In genomic region chr9:5910413-5911057, GRCh38 we compare ENCODE assay signal across 19 cellular contexts. TPM values are rescaled to one million over a fixed set of nuclear protein-coding genes. Genes with fewer than 3 reads are reported as not detected.
DNase-seq lines count a peak whose midpoint lies in the region; ATAC-seq, FAIRE-seq and TF ChIP-seq lines count a peak whose summit lies in the region.
"Had no signal": no experiment of that assay in that cellular context is flagged by ENCODE, and none has a peak within 500 bp of the region (broad histone marks: within the 10 kb centered on the region; RNA-seq: fewer than 3 reads in every experiment).

No MANE protein-coding gene starts in this region.

- DNase-seq in activated CD4-positive, alpha-beta T cell treated with anti-CD3 and anti-CD28 coated beads, Interleukin-2, amount 10 ng/mL, durations not matched to agents 24 days and 14 days = no peak
- DNase-seq in activated CD4-positive, alpha-beta T cell treated with anti-CD3 and anti-CD28 coated beads for 4 hours = no peak
- DNase-seq in activated T-cell treated with anti-CD3 and anti-CD28 coated beads, Interleukin-2, amount 50 U/mL, for 72 hours = peak; percentile 34 to 51
- peak; percentile 37 for DNase-seq in fibroblast of mammary gland (ENCODE audit: low read depth)
- no peak for DNase-seq in ecto neural progenitor cell (ENCODE audit: low spot score)
- DNase-seq in GM12891 (ENCODE audit: insufficient read length, low spot score) = no peak
- DNase-seq: colonic mucosa, head of caudate nucleus, islet precursor cell, NCI-H2081 treated with DMSO at 0.1 percent for 48 hours, NCI-H510A treated with DMSO at 0.1 percent for 48 hours, PC-9 had no signal

- intact Hi-C loops in activated CD4-positive, alpha-beta T cell treated with anti-CD3 and anti-CD28 coated beads, Interleukin-2, amount 10 ng/mL, durations not matched to agents 24 days and 14 days (cut with micrococcal nuclease) = loop anchor here (2.0 to 5.0 kb wide), 2 partner anchors 37 to 60 kb away; no protein-coding TSS in a partner anchor

- H3K27me3 Mint-ChIP-seq in activated CD4-positive, alpha-beta T cell treated with anti-CD3 and anti-CD28 coated beads, Interleukin-2, amount 10 ng/mL, durations not matched to agents 24 days and 14 days = no peaks in the 10 kb centered on the region
- H3K27me3 Mint-ChIP-seq in activated T-cell treated with anti-CD3 and anti-CD28 coated beads, Interleukin-2, amount 50 U/mL, for 72 hours (ENCODE audit: low read depth) = no peaks in the 10 kb centered on the region

- H3K27ac Mint-ChIP-seq in activated CD4-positive, alpha-beta T cell treated with anti-CD3 and anti-CD28 coated beads, Interleukin-2, amount 10 ng/mL, durations not matched to agents 24 days and 14 days = peak overlapping the region; percentile 68
- peak overlapping the region; percentile 90 for H3K27ac Mint-ChIP-seq in activated T-cell treated with anti-CD3 and anti-CD28 coated beads, Interleukin-2, amount 50 U/mL, for 72 hours

- TF ChIP-seq CTCF in fibroblast of mammary gland (conservative IDR thresholded peaks at IDR 0.05; ENCODE audit: control insufficient read depth, insufficient read depth, low read depth, low read length) = no peak

- TF ChIP-seq POLR2A in GM12891 (IDR thresholded peaks at IDR 0.05; ENCODE audit: low read depth, low read length) = no peak

- H3K4me3 Mint-ChIP-seq in activated CD4-positive, alpha-beta T cell treated with anti-CD3 and anti-CD28 coated beads, Interleukin-2, amount 10 ng/mL, durations not matched to agents 24 days and 14 days = peak overlapping the region; percentile 27
- peak overlapping the region; percentile 58 to 74 for H3K4me3 Mint-ChIP-seq in activated T-cell treated with anti-CD3 and anti-CD28 coated beads, Interleukin-2, amount 50 U/mL, for 72 hours
- H3K4me3 Mint-ChIP-seq: neural crest cell had no signal

- no peak for TF ChIP-seq EP300 in Ishikawa (IDR thresholded peaks at IDR 0.05; ENCODE audit: borderline replicate concordance)

- H3K4me1 Mint-ChIP-seq in activated CD4-positive, alpha-beta T cell treated with anti-CD3 and anti-CD28 coated beads, Interleukin-2, amount 10 ng/mL, durations not matched to agents 24 days and 14 days = peaks cover 15% of the 10 kb centered on the region
- H3K4me1 Mint-ChIP-seq in activated T-cell treated with anti-CD3 and anti-CD28 coated beads, Interleukin-2, amount 50 U/mL, for 72 hours (ENCODE audit: low read depth) = peaks cover 29% of the 10 kb centered on the region
- H3K4me1 Mint-ChIP-seq: neural crest cell had no signal

- peak; percentile 78 to 82 for ATAC-seq in activated T-cell treated with anti-CD3 and anti-CD28 coated beads, Interleukin-2, amount 50 U/mL, for 72 hours (replicated peaks in 1 of 2)
- ATAC-seq in HG03460 (IDR thresholded peaks at IDR 0.05; ENCODE audit: unreplicated experiment) = no peak
- ATAC-seq: A549 had no signal

- TF ChIP-seq RAD21 in Ishikawa (IDR thresholded peaks at IDR 0.05; ENCODE audit: low read depth) = no peak

- H3K4me3 ChIP-seq in fibroblast of mammary gland (ENCODE audit: control insufficient read depth, low read depth, low read length) = no peak overlapping the region
- H3K4me3 ChIP-seq: A549, ascending aorta, colonic mucosa, PC-9 had no signal

- FAIRE-seq in GM12891 (lab: Jason Lieb, UNC) = no peak

- no peaks in the 10 kb centered on the region for H3K9me3 Mint-ChIP-seq in activated CD4-positive, alpha-beta T cell treated with anti-CD3 and anti-CD28 coated beads, Interleukin-2, amount 10 ng/mL, durations not matched to agents 24 days and 14 days
- no peaks in the 10 kb centered on the region for H3K9me3 Mint-ChIP-seq in activated T-cell treated with anti-CD3 and anti-CD28 coated beads, Interleukin-2, amount 50 U/mL, for 72 hours
- H3K9me3 Mint-ChIP-seq: neural crest cell had no signal

- peaks cover 19% of the 10 kb centered on the region for H3K36me3 Mint-ChIP-seq in activated CD4-positive, alpha-beta T cell treated with anti-CD3 and anti-CD28 coated beads, Interleukin-2, amount 10 ng/mL, durations not matched to agents 24 days and 14 days (ENCODE audit: low read depth)
- no peaks in the 10 kb centered on the region for H3K36me3 Mint-ChIP-seq in activated T-cell treated with anti-CD3 and anti-CD28 coated beads, Interleukin-2, amount 50 U/mL, for 72 hours (ENCODE audit: insufficient read depth in 2 of 2)

TF ChIP-seq in Ishikawa, 13 proteins besides CTCF, POLR2A, EP300 and RAD21:
- TF ChIP-seq, protein P1, sequence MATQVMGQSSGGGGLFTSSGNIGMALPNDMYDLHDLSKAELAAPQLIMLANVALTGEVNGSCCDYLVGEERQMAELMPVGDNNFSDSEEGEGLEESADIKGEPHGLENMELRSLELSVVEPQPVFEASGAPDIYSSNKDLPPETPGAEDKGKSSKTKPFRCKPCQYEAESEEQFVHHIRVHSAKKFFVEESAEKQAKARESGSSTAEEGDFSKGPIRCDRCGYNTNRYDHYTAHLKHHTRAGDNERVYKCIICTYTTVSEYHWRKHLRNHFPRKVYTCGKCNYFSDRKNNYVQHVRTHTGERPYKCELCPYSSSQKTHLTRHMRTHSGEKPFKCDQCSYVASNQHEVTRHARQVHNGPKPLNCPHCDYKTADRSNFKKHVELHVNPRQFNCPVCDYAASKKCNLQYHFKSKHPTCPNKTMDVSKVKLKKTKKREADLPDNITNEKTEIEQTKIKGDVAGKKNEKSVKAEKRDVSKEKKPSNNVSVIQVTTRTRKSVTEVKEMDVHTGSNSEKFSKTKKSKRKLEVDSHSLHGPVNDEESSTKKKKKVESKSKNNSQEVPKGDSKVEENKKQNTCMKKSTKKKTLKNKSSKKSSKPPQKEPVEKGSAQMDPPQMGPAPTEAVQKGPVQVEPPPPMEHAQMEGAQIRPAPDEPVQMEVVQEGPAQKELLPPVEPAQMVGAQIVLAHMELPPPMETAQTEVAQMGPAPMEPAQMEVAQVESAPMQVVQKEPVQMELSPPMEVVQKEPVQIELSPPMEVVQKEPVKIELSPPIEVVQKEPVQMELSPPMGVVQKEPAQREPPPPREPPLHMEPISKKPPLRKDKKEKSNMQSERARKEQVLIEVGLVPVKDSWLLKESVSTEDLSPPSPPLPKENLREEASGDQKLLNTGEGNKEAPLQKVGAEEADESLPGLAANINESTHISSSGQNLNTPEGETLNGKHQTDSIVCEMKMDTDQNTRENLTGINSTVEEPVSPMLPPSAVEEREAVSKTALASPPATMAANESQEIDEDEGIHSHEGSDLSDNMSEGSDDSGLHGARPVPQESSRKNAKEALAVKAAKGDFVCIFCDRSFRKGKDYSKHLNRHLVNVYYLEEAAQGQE (IDR thresholded peaks at IDR 0.05; ENCODE audit: low read depth) = no peak
- TF ChIP-seq, protein P2, sequence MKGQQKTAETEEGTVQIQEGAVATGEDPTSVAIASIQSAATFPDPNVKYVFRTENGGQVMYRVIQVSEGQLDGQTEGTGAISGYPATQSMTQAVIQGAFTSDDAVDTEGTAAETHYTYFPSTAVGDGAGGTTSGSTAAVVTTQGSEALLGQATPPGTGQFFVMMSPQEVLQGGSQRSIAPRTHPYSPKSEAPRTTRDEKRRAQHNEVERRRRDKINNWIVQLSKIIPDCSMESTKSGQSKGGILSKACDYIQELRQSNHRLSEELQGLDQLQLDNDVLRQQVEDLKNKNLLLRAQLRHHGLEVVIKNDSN (IDR thresholded peaks at IDR 0.05) = peak; percentile 25; the same call in 1 of the 2 replicates

TF ChIP-seq in GM12891, 5 proteins besides CTCF, POLR2A, EP300 and RAD21:
- no peak for TF ChIP-seq POLR2AphosphoS5 (IDR thresholded peaks at IDR 0.05; ENCODE audit: low read depth, low read length)
- TF ChIP-seq POU2F2 (IDR thresholded peaks at IDR 0.05; ENCODE audit: low read depth, low read length) = no peak
- TF ChIP-seq TAF1 (IDR thresholded peaks at IDR 0.05; ENCODE audit: low read depth, low read length) = no peak
- TF ChIP-seq PAX5 (IDR thresholded peaks at IDR 0.05; ENCODE audit: insufficient read depth, low read length, severe bottlenecking) = no peak
- no peak for TF ChIP-seq SPI1 (IDR thresholded peaks at IDR 0.05; ENCODE audit: low read depth, low read length)
TF ChIP-seq in GM12891: peak in this region for 0.

RNA-seq across cellular contexts. Expression of gene MLANA, which starts 19.8 kb away (rescaled TPM):
- not detected in 2 replicates for total RNA-seq in activated CD4-positive, alpha-beta T cell treated with anti-CD3 and anti-CD28 coated beads, Interleukin-2, amount 10 ng/mL, durations not matched to agents 24 days and 14 days
- total RNA-seq in activated T-cell treated with anti-CD3 and anti-CD28 coated beads, Interleukin-2, amount 50 U/mL, for 72 hours = not detected
- 0.15 TPM for polyA plus RNA-seq in GM12891 (2012; ENCODE audit: low read depth, missing spikeins)
- total RNA-seq: ascending aorta, colonic mucosa, epithelial cell of proximal tubule, neural crest cell, PC-9, pulmonary artery endothelial cell had no signal
- polyA plus RNA-seq: A549 had no signal

Comparison
In these comparisons a context has a peak if more than half of its experiments do, and no peak if none do; other contexts are left out.
1. DNase-seq: peak in activated T-cell treated with anti-CD3 and anti-CD28 coated beads, Interleukin-2, amount 50 U/mL, for 72 hours (2 of 2) and fibroblast of mammary gland (single experiment); none in activated CD4-positive, alpha-beta T cell treated with anti-CD3 and anti-CD28 coated beads, Interleukin-2, amount 10 ng/mL, durations not matched to agents 24 days and 14 days (single experiment), activated CD4-positive, alpha-beta T cell treated with anti-CD3 and anti-CD28 coated beads for 4 hours (0 of 2), ecto neural progenitor cell (single experiment) and GM12891 (single experiment).